ENCODE assay signal across 13 cellular contexts in the genomic region with DNA sequence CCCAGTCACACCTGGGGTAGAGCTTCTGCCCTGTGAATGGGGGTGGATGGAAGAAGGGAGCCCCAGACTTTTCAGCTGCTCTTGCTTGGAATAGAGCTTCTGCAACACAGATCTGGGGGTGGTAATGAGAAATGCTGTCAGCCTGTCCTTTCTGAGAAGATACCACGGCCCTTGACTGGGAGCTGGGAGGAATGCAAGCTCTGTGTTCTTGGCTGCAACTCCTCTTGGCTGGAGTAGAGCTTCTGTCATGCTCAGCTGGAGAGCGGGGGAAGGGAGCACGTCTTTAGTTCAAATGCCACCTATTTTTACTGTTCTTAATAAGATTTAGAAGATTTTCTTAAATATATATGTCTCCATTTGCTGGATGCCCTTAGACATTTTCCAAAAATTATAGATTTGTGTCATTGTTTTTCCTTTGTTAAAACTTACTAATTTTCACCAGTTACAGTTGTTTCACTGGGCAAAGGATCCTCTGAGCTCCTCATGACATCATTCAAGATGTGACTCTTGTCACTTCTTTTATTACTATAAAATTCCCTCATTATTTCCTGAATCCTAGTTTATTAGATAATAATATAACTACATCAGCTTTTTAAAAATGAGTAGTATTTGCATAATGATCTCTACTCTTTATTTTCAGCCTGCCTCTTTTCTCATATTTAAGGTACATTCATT.
DNase-seq lines count a peak whose midpoint lies in the region; ATAC-seq and TF ChIP-seq lines count a peak whose summit lies in the region.
"Had no signal": no experiment of that assay in that cellular context is flagged by ENCODE, and none has a peak within 500 bp of the region (broad histone marks: within the 10 kb centered on the region; RNA-seq: fewer than 3 reads in every experiment).

No MANE protein-coding gene starts in this region.

- H3K9me3 ChIP-seq in body of pancreas (no peaks in the 10 kb centered on the region), heart right ventricle (peaks cover 0 to 10% (median 0%) of the 10 kb centered on the region in 11 donors)

- H3K4me1 ChIP-seq in body of pancreas (no peaks in the 10 kb centered on the region), heart right ventricle (peaks cover 0 to 21% (median 17%) of the 10 kb centered on the region in 9 donors)

- no peaks in the 10 kb centered on the region for H3K27me3 ChIP-seq in body of pancreas
- H3K27me3 ChIP-seq in heart right ventricle: no peaks in the 10 kb centered on the region

- ATAC-seq in body of pancreas: peak; percentile 52
- peak; percentile 98 to 100 (median 100) for ATAC-seq in heart right ventricle
- peak; percentile 92 for ATAC-seq in omental fat pad (ENCODE audit: low FRiP score)
- no peak for ATAC-seq in GM21390 (IDR thresholded peaks at IDR 0.05; ENCODE audit: unreplicated experiment)
- no peak for ATAC-seq in HG02642 (IDR thresholded peaks at IDR 0.05; ENCODE audit: poor library complexity, unreplicated experiment)

- TF ChIP-seq CTCF in body of pancreas (IDR thresholded peaks at IDR 0.05) (no peak), heart right ventricle (IDR thresholded peaks at IDR 0.05) (no peak), omental fat pad (IDR thresholded peaks at IDR 0.05) (no peak)

- no peak overlapping the region for H3K27ac ChIP-seq in body of pancreas
- peak overlapping the region; percentile 36 to 85 (median 76) for H3K27ac ChIP-seq in heart right ventricle
- H3K27ac ChIP-seq: skin epidermis had no signal

- intact Hi-C loops in body of pancreas (cut with DNase I): no loop called here
- intact Hi-C loops in heart right ventricle (cut with DNase I): loop anchor here in 2 of 10 donors (5.0 to 10.0 kb wide), 2 partner anchors 91 to 268 kb away; no protein-coding TSS in a partner anchor

- TF ChIP-seq POLR2A in body of pancreas (IDR thresholded peaks at IDR 0.05): no peak

- DNase-seq in AG20443 (ENCODE audit: low spot score): peak; percentile 81
- DNase-seq in body of pancreas: peak; percentile 14 to 37 (median 28)
- DNase-seq in heart right ventricle: peak; percentile 26 to 85
- peak; percentile 24 for DNase-seq in omental fat pad (ENCODE audit: low spot score)
- DNase-seq in NCI-H128 (lab: John Stamatoyannopoulos, UW; ENCODE audit: unreplicated experiment): no peak
- no peak for DNase-seq in HT-29 (ENCODE audit: low spot score)
- DNase-seq: activated gamma-delta T cell treated with Interleukin-2 at 50 U/mL for 16 hours; effector CD8-positive, alpha-beta T cell; islet precursor cell; RPMI8226 had no signal

- no peak overlapping the region for H3K4me3 ChIP-seq in body of pancreas
- H3K4me3 ChIP-seq in heart right ventricle: no peak overlapping the region
- H3K4me3 ChIP-seq: skin epidermis had no signal

- no peaks in the 10 kb centered on the region for H3K36me3 ChIP-seq in body of pancreas (replicated peaks in 1 of 2; ENCODE audit: insufficient read depth in 1 of 2, low read depth in 2 of 2)
- H3K36me3 ChIP-seq in heart right ventricle: no peaks in the 10 kb centered on the region

- WGBS in body of pancreas, 2 donors: 4 to 19% methylated on average over 3 of the region's 3 CpGs
- WGBS in heart right ventricle, 2 donors: 6 to 15% methylated on average over 3 of the region's 3 CpGs

Comparison
In these comparisons a context has a peak if more than half of its experiments do, and no peak if none do; other contexts are left out.
1. DNase-seq: peak in AG20443 (single experiment), body of pancreas (4 of 4), heart right ventricle (2 of 2) and omental fat pad (single experiment); none in NCI-H128 (single experiment) and HT-29 (single experiment).
2. ATAC-seq: peak in body of pancreas (single experiment), heart right ventricle (8 of 8) and omental fat pad (single experiment); none in GM21390 (single experiment) and HG02642 (single experiment).
3. H3K27ac ChIP-seq: peak in heart right ventricle (10 of 10); none in body of pancreas (0 of 4).